ENCODE assay signal across 17 cellular contexts in genomic region chr5:60387041-60387440, GRCh38.
"Had no signal": no experiment of that assay in that cellular context is flagged by ENCODE, and none has a peak within 500 bp of the region (broad histone marks: within the 10 kb centered on the region; RNA-seq: fewer than 3 reads in every experiment).

No MANE protein-coding gene starts in this region.

- DNase-seq: activated B cell treated with CpG ODN at 0.5 μM for 24 hours; activated CD4-positive, alpha-beta memory T cell treated with anti-CD3 and anti-CD28 coated beads for 36 hours; activated CD4-positive, alpha-beta T cell treated with anti-CD3 and anti-CD28 coated beads for 4 hours; activated gamma-delta T cell; anterior cingulate cortex; brain microvascular endothelial cell; colonic mucosa; esophagus squamous epithelium; heart left ventricle; left colon; nephron progenitor cell; stimulated activated CD4-positive, alpha-beta T cell treated with anti-CD3 and anti-CD28 coated beads, Interleukin-15, amount 100 ng/mL, for 24 hours; T-helper 9 cell; testis had no signal

- H3K36me3 ChIP-seq: brain microvascular endothelial cell, colonic mucosa, esophagus squamous epithelium, heart left ventricle had no signal

- H3K27me3 ChIP-seq: brain microvascular endothelial cell, colonic mucosa, esophagus squamous epithelium, heart left ventricle, testis had no signal

- H3K4me1 ChIP-seq: colonic mucosa, esophagus squamous epithelium, heart left ventricle, parathyroid adenoma, testis had no signal

- FAIRE-seq: keratinocyte had no signal

- H3K4me3 ChIP-seq: colonic mucosa, esophagus squamous epithelium, heart left ventricle, smooth muscle cell, testis had no signal

- H3K27ac ChIP-seq: brain microvascular endothelial cell, colonic mucosa, esophagus squamous epithelium, parathyroid adenoma, testis had no signal

- H3K9me3 ChIP-seq: colonic mucosa, esophagus squamous epithelium, heart left ventricle, testis had no signal
